In the genomic region with DNA sequence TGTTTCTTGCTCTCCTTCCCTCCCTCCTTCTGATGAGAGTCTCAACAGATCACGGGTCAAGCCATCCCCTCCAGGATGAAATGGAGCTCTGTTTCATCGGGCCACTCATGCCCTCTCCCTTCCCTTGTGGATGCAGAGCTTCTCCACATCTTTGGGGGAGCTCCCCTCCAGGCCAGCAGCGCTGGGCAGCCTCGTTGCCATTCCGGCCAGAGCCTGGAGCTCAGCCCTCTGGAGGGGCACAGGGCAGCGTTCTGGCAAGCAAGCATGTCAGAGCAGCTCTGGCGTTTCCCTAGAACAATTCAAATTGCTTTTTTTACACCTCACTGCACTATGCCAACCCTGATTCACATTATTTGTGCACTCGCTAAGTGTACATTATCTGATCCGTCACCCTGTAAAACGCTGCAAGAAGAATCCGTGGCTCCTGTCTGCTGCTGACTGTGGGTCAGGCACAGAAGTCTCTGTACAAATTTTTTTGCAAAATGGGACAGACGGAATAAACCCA, we compare ENCODE assay signal across 20 cellular contexts.
"Had no signal": no experiment of that assay in that cellular context is flagged by ENCODE, and none has a peak within 500 bp of the region (broad histone marks: within the 10 kb centered on the region; RNA-seq: fewer than 3 reads in every experiment).

No MANE protein-coding gene starts in this region.

- FAIRE-seq: kidney, TTC549 had no signal

- H3K36me3 Mint-ChIP-seq: activated naive CD4-positive, alpha-beta T cell treated with anti-CD3 and anti-CD28 coated beads, Interleukin-2, amount 50 U/mL, for 24 hours; natural killer cell; stimulated activated naive B cell treated with anti-CD40 and anti-IgM and Interleukin-4, amounts not matched to agents 10 μg/mL and 1 μg/mL and 100 μg/mL, for 72 hours; type B pancreatic cell had no signal

- H3K4me3 Mint-ChIP-seq: activated CD8-positive, alpha-beta T cell treated with anti-CD3 and anti-CD28 coated beads, Interleukin-2, amount 10 ng/mL, durations not matched to agents 7 days and 5 days; activated naive CD4-positive, alpha-beta T cell treated with anti-CD3 and anti-CD28 coated beads, Interleukin-2, amount 50 U/mL, for 24 hours; activated T-helper 1 cell treated with anti-CD3 and anti-CD28 coated beads, Interleukin-12 subunit alpha, Interleukin-12 subunit beta, Interleukin-2, Interleukin-4 antibody, amounts not matched to agents 30 ng/mL and 10 ng/mL and 1 ng/mL, durations not matched to agents 14 hours and 24 hours and 36 hours; natural killer cell; stimulated activated naive B cell treated with anti-CD40 and anti-IgM and Interleukin-4, amounts not matched to agents 10 μg/mL and 1 μg/mL and 100 μg/mL, for 72 hours; type B pancreatic cell had no signal

- ATAC-seq: activated CD8-positive, alpha-beta T cell treated with anti-CD3 and anti-CD28 coated beads, Interleukin-2, amount 10 ng/mL, durations not matched to agents 7 days and 5 days; left lung; natural killer cell; stimulated activated naive B cell treated with anti-CD40 and anti-IgM and Interleukin-4, amounts not matched to agents 10 μg/mL and 1 μg/mL and 100 μg/mL, for 72 hours had no signal

- H3K9me3 Mint-ChIP-seq: activated T-helper 1 cell treated with anti-CD3 and anti-CD28 coated beads, Interleukin-12 subunit alpha, Interleukin-12 subunit beta, Interleukin-2, Interleukin-4 antibody, amounts not matched to agents 30 ng/mL and 10 ng/mL and 1 ng/mL, durations not matched to agents 14 hours and 24 hours and 36 hours; natural killer cell; type B pancreatic cell had no signal

- DNase-seq: activated CD4-positive, alpha-beta T cell treated with anti-CD3 and anti-CD28 coated beads, Interleukin-2, amount 50 U/mL, for 1 hour; activated CD4-positive, CD25-positive, alpha-beta regulatory T cell treated with anti-CD3 and anti-CD28 coated beads, Interleukin-2, amount 50 U/mL, for 72 hours; activated CD8-positive, alpha-beta T cell treated with anti-CD3 and anti-CD28 coated beads, Interleukin-2, amount 10 ng/mL, durations not matched to agents 7 days and 5 days; activated gamma-delta T cell; cerebellar nuclear complex; cortex of kidney; kidney; left lung; natural killer cell; occipital lobe; sigmoid colon; stimulated activated CD4-positive, alpha-beta T cell treated with anti-CD3 and anti-CD28 coated beads, Interleukin-2, amount 100 ng/mL, for 48 hours; stimulated activated CD8-positive, alpha-beta memory T cell treated with anti-CD3 and anti-CD28 coated beads, Interleukin-4, amount 100 ng/mL, for 48 hours; stimulated activated naive B cell treated with anti-CD40 and anti-IgM and Interleukin-4, amounts not matched to agents 10 μg/mL and 1 μg/mL and 100 μg/mL, for 72 hours; T-helper 1 cell; testis had no signal

- H3K4me1 Mint-ChIP-seq: activated naive CD4-positive, alpha-beta T cell treated with anti-CD3 and anti-CD28 coated beads, Interleukin-2, amount 50 U/mL, for 24 hours; natural killer cell; stimulated activated naive B cell treated with anti-CD40 and anti-IgM and Interleukin-4, amounts not matched to agents 10 μg/mL and 1 μg/mL and 100 μg/mL, for 72 hours had no signal

- H3K27ac Mint-ChIP-seq: activated CD8-positive, alpha-beta T cell treated with anti-CD3 and anti-CD28 coated beads, Interleukin-2, amount 10 ng/mL, durations not matched to agents 7 days and 5 days; activated naive CD4-positive, alpha-beta T cell treated with anti-CD3 and anti-CD28 coated beads, Interleukin-2, amount 50 U/mL, for 24 hours; activated T-helper 1 cell treated with anti-CD3 and anti-CD28 coated beads, Interleukin-12 subunit alpha, Interleukin-12 subunit beta, Interleukin-2, Interleukin-4 antibody, amounts not matched to agents 30 ng/mL and 10 ng/mL and 1 ng/mL, durations not matched to agents 14 hours and 24 hours and 36 hours; natural killer cell; stimulated activated naive B cell treated with anti-CD40 and anti-IgM and Interleukin-4, amounts not matched to agents 10 μg/mL and 1 μg/mL and 100 μg/mL, for 72 hours; type B pancreatic cell had no signal
